Comparison of ENCODE assay signal across 14 cellular contexts in the genomic region with DNA sequence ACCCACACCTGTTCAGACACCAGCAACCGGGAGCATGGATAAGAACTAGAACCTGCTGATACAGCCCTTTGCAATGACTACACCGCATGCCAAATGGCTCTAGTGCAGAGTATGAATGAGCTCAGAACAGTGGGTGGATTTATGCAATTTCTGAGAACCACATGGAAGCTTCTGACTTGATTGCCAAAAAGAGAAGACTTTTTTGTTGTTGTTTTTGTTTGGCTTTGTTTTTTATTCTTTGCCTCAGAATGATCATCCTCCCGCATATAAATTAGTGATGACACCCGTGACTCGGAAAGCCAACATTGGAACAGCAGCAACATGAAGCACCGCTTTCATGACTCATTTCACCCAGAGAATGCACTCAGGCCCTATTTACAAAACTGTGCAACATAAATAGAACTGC.
DNase-seq lines count a peak whose midpoint lies in the region; ATAC-seq and TF ChIP-seq lines count a peak whose summit lies in the region.
"Had no signal": no experiment of that assay in that cellular context is flagged by ENCODE, and none has a peak within 500 bp of the region (broad histone marks: within the 10 kb centered on the region; RNA-seq: fewer than 3 reads in every experiment).

No MANE protein-coding gene starts in this region.

- H3K9me3 ChIP-seq in fibroblast of lung (ENCODE audit: control insufficient read depth, insufficient read depth, low read depth, low read length) (no peaks in the 10 kb centered on the region), osteoblast (ENCODE audit: low read depth, low read length) (no peaks in the 10 kb centered on the region), esophagus squamous epithelium (no peaks in the 10 kb centered on the region), right atrium auricular region (no peaks in the 10 kb centered on the region)
- H3K9me3 ChIP-seq: BLaER1 had no signal

- 53 to 59% methylated on average over 6 of the region's 6 CpGs for WGBS in esophagus squamous epithelium, 2 donors

- TF ChIP-seq POLR2A in esophagus squamous epithelium (IDR thresholded peaks at IDR 0.05), result no peak

- no peak overlapping the region for H3K27ac ChIP-seq in fibroblast of lung (ENCODE audit: insufficient read depth, low read length)
- H3K27ac ChIP-seq in osteoblast (ENCODE audit: low read depth, low read length), result no peak overlapping the region
- no peak overlapping the region for H3K27ac ChIP-seq in esophagus squamous epithelium
- no peak overlapping the region for H3K27ac ChIP-seq in right atrium auricular region
- H3K27ac ChIP-seq: BLaER1, SK-N-MC had no signal

- intact Hi-C loops in esophagus squamous epithelium (cut with DNase I), result no loop called here

- DNase-seq in EL, result peak; percentile 43
- DNase-seq in RPMI7951 (ENCODE audit: low read depth), result peak; percentile 53
- peak; percentile 40 to 45 for DNase-seq in fibroblast of lung (ENCODE audit: low read depth in 2 of 2)
- peak; percentile 78 for DNase-seq in osteoblast (ENCODE audit: insufficient read length, low spot score, missing footprints)
- DNase-seq in DMS 273 (lab: John Stamatoyannopoulos, UW; ENCODE audit: unreplicated experiment), result no peak
- DNase-seq in esophagus squamous epithelium (lab: John Stamatoyannopoulos, UW), result no peak
- no peak for DNase-seq in right atrium auricular region (ENCODE audit: low spot score)
- DNase-seq: amniotic stem cell; NCI-H446; stimulated activated naive CD8-positive, alpha-beta T cell treated with anti-CD3 and anti-CD28 coated beads, Interleukin-15, amount 100 ng/mL, for 72 hours had no signal

- H3K9ac ChIP-seq in fibroblast of lung (ENCODE audit: insufficient read depth, low read length), result no peak overlapping the region
- H3K9ac ChIP-seq: BLaER1 had no signal

- TF ChIP-seq CTCF in fibroblast of lung (conservative IDR thresholded peaks at IDR 0.05 in 1 of 2, IDR thresholded peaks at IDR 0.05 in 1 of 2; ENCODE audit: low read depth in 1 of 2, low read length in 2 of 2), result no peak
- TF ChIP-seq CTCF in osteoblast (IDR thresholded peaks at IDR 0.05; ENCODE audit: extremely low read depth, low read depth, low read length), result no peak
- TF ChIP-seq CTCF in esophagus squamous epithelium (IDR thresholded peaks at IDR 0.05), result no peak
- no peak for TF ChIP-seq CTCF in right atrium auricular region (IDR thresholded peaks at IDR 0.05)

- no peak overlapping the region for H3K4me3 ChIP-seq in fibroblast of lung (replicated peaks in 1 of 4; ENCODE audit: control extremely low read depth in 1 of 4, insufficient read depth in 1 of 4, low read depth in 3 of 4, low read length in 4 of 4)
- H3K4me3 ChIP-seq in osteoblast (ENCODE audit: insufficient read depth, low read length), result no peak overlapping the region
- H3K4me3 ChIP-seq in esophagus squamous epithelium, result no peak overlapping the region
- H3K4me3 ChIP-seq in right atrium auricular region, result no peak overlapping the region
- H3K4me3 ChIP-seq: BLaER1, SK-N-MC, skin epidermis had no signal

- no peak overlapping the region for H2AFZ ChIP-seq in fibroblast of lung (ENCODE audit: low read length)
- H2AFZ ChIP-seq in osteoblast (ENCODE audit: low read length), result no peak overlapping the region

- no peaks in the 10 kb centered on the region for H3K36me3 ChIP-seq in fibroblast of lung (ENCODE audit: control insufficient read depth, insufficient read depth, low read length)
- H3K36me3 ChIP-seq in osteoblast (ENCODE audit: insufficient read depth, low read length), result no peaks in the 10 kb centered on the region
- H3K36me3 ChIP-seq in esophagus squamous epithelium, result no peaks in the 10 kb centered on the region
- H3K36me3 ChIP-seq in right atrium auricular region, result no peaks in the 10 kb centered on the region
- H3K36me3 ChIP-seq: BLaER1 had no signal

- no peaks in the 10 kb centered on the region for H3K4me1 ChIP-seq in fibroblast of lung (ENCODE audit: control insufficient read depth, extremely low read depth, insufficient read depth, low read length)
- H3K4me1 ChIP-seq in osteoblast (ENCODE audit: insufficient read depth, low read length), result peaks cover 18% of the 10 kb centered on the region
- H3K4me1 ChIP-seq in esophagus squamous epithelium, result no peaks in the 10 kb centered on the region
- H3K4me1 ChIP-seq in right atrium auricular region, result no peaks in the 10 kb centered on the region
- H3K4me1 ChIP-seq: BLaER1 had no signal

- no peaks in the 10 kb centered on the region for H3K79me2 ChIP-seq in fibroblast of lung (ENCODE audit: control insufficient read depth, insufficient read depth, low read length)
- no peaks in the 10 kb centered on the region for H3K79me2 ChIP-seq in osteoblast (ENCODE audit: insufficient read depth, low read length)

- H3K27me3 ChIP-seq in fibroblast of lung (ENCODE audit: control insufficient read depth, insufficient read depth, low read length), result no peaks in the 10 kb centered on the region
- H3K27me3 ChIP-seq in osteoblast (ENCODE audit: insufficient read depth, low read length), result no peaks in the 10 kb centered on the region
- no peaks in the 10 kb centered on the region for H3K27me3 ChIP-seq in esophagus squamous epithelium
- H3K27me3 ChIP-seq in right atrium auricular region, result no peaks in the 10 kb centered on the region
- H3K27me3 ChIP-seq: BLaER1 had no signal

- no peak overlapping the region for H3K4me2 ChIP-seq in fibroblast of lung (ENCODE audit: extremely low read depth, insufficient read depth, low read length)
- H3K4me2 ChIP-seq in osteoblast (ENCODE audit: insufficient read depth, low read length), result peak overlapping the region; percentile 13
- H3K4me2 ChIP-seq: BLaER1 had no signal

- H4K20me1 ChIP-seq in fibroblast of lung (ENCODE audit: control insufficient read depth, extremely low read depth, insufficient read depth, low read length), result no peaks in the 10 kb centered on the region
- no peaks in the 10 kb centered on the region for H4K20me1 ChIP-seq in osteoblast (ENCODE audit: insufficient read depth, low read length)
- H4K20me1 ChIP-seq: BLaER1 had no signal

- no peak for ATAC-seq in GM19467 (IDR thresholded peaks at IDR 0.05; ENCODE audit: unreplicated experiment)
- ATAC-seq: stimulated activated naive CD8-positive, alpha-beta T cell treated with anti-CD3 and anti-CD28 coated beads, Interleukin-15, amount 100 ng/mL, for 72 hours had no signal

Comparison
In these comparisons a context has a peak if more than half of its experiments do, and no peak if none do; other contexts are left out.
1. DNase-seq: peak in EL (single experiment), RPMI7951 (single experiment), fibroblast of lung (2 of 2) and osteoblast (single experiment); none in DMS 273 (single experiment), esophagus squamous epithelium (single experiment) and right atrium auricular region (single experiment).